Comparison of ENCODE assay signal across 10 cellular contexts in genomic region chr7:131039836-131040235, GRCh38.
DNase-seq lines count a peak whose midpoint lies in the region; ATAC-seq and TF ChIP-seq lines count a peak whose summit lies in the region.
"Had no signal": no experiment of that assay in that cellular context is flagged by ENCODE, and none has a peak within 500 bp of the region (broad histone marks: within the 10 kb centered on the region; RNA-seq: fewer than 3 reads in every experiment).

No MANE protein-coding gene starts in this region.

- H3K27ac Mint-ChIP-seq in CD4-positive, alpha-beta T cell: peak overlapping the region; percentile 19
- H3K27ac Mint-ChIP-seq: dendritic cell treated with granulocyte-macrophage colony-stimulating factor and Interleukin-4, amounts not matched to agents 40 ng/mL and 50 ng/mL, for 4 days had no signal

- peaks cover 66% of the 10 kb centered on the region for H3K36me3 Mint-ChIP-seq in CD4-positive, alpha-beta T cell (ENCODE audit: low read depth)

- H3K4me3 ChIP-seq in PC-9 (no peak overlapping the region), esophagus muscularis mucosa (no peak overlapping the region), prostate gland (no peak overlapping the region), H7 (ENCODE audit: insufficient read depth, low read depth, low read length) (no peak overlapping the region)

- H3K9me2 ChIP-seq in PC-9 (ENCODE audit: insufficient read depth): no peaks in the 10 kb centered on the region

- no TSS peak for BruUV-seq in PC-9 (replicated peaks; lab: Mats Ljungman, UMichigan)

- DNase-seq in CD4-positive, alpha-beta T cell: no peak
- no peak for DNase-seq in PC-9
- no peak for DNase-seq in esophagus muscularis mucosa (ENCODE audit: extremely low spot score)
- DNase-seq in prostate gland (ENCODE audit: low spot score): no peak
- DNase-seq in H7: no peak
- no peak for DNase-seq in stimulated activated CD4-positive, alpha-beta T cell treated with anti-CD3 and anti-CD28 coated beads, Interleukin-4, amount 100 ng/mL, for 4 hours
- DNase-seq in activated CD4-positive, CD25-positive, alpha-beta regulatory T cell (lab: John Stamatoyannopoulos, UW): no peak

- no peak for TF ChIP-seq EP300 in esophagus muscularis mucosa (IDR thresholded peaks at IDR 0.05)

- H3K27ac ChIP-seq in CD4-positive, alpha-beta T cell (ENCODE audit: low read depth, low read length): no peak overlapping the region
- H3K27ac ChIP-seq in PC-9: 0 out of 2 replicates have a peak overlapping the region, but pooled peaks have one; percentile 5
- peak overlapping the region; percentile 25 to 49 (median 35) for H3K27ac ChIP-seq in esophagus muscularis mucosa (replicated peaks in 1 of 4)
- H3K27ac ChIP-seq in prostate gland: peak overlapping the region; percentile 6 to 9

- H3K4me3 Mint-ChIP-seq in CD4-positive, alpha-beta T cell: peak overlapping the region; percentile 3

- H3K9me3 Mint-ChIP-seq in CD4-positive, alpha-beta T cell: no peaks in the 10 kb centered on the region
- H3K9me3 Mint-ChIP-seq: dendritic cell treated with granulocyte-macrophage colony-stimulating factor and Interleukin-4, amounts not matched to agents 40 ng/mL and 50 ng/mL, for 4 days had no signal

- H3K9me3 ChIP-seq in CD4-positive, alpha-beta T cell (ENCODE audit: control insufficient read depth, low read length): no peaks in the 10 kb centered on the region
- H3K9me3 ChIP-seq in PC-9 (ENCODE audit: insufficient read depth, low read depth) (no peaks in the 10 kb centered on the region), esophagus muscularis mucosa (no peaks in the 10 kb centered on the region), prostate gland (no peaks in the 10 kb centered on the region)
- H3K9me3 ChIP-seq: Caco-2 had no signal

- H2AFZ ChIP-seq in PC-9: no peak overlapping the region

- no peak for TF ChIP-seq CTCF in CD4-positive, alpha-beta T cell (IDR thresholded peaks at IDR 0.05)
- TF ChIP-seq CTCF in PC-9 (conservative IDR thresholded peaks at IDR 0.05) (no peak), esophagus muscularis mucosa (IDR thresholded peaks at IDR 0.05) (no peak), prostate gland (IDR thresholded peaks at IDR 0.05) (no peak)

- POLR2A ChIA-PET in CD4-positive, alpha-beta T cell (lab: Charles Lee): interaction anchor here (0.6 to 2.0 kb wide), 11 partner anchors 15 to 288 kb away, joined by 3 to 10 read pairs (median 4); partner anchors contain the start of gene MKLN1
- POLR2A ChIA-PET in PC-9 (lab: Charles Lee; ENCODE audit: unreplicated experiment): no interaction called here

- H3K4me1 Mint-ChIP-seq in CD4-positive, alpha-beta T cell (ENCODE audit: low read depth): peaks cover 80% of the 10 kb centered on the region

- H3K36me3 ChIP-seq in PC-9 (ENCODE audit: low read depth): peaks cover 7% of the 10 kb centered on the region
- peaks cover 0 to 5% (median 2%) of the 10 kb centered on the region in 4 donors for H3K36me3 ChIP-seq in esophagus muscularis mucosa
- H3K36me3 ChIP-seq in prostate gland: no peaks in the 10 kb centered on the region
- no peaks in the 10 kb centered on the region for H3K36me3 ChIP-seq in H7 (replicated peaks; ENCODE audit: control insufficient read depth, insufficient read depth, low read length)

- H3K79me2 ChIP-seq in PC-9 (ENCODE audit: low read depth): peaks cover 80% of the 10 kb centered on the region

- WGBS in esophagus muscularis mucosa: 65% methylated on average over 3 of the region's 3 CpGs
- 68% methylated on average over 3 of the region's 3 CpGs for WGBS in prostate gland

- H3K27me3 ChIP-seq in CD4-positive, alpha-beta T cell (ENCODE audit: control insufficient read depth, insufficient read depth, low read length): no peaks in the 10 kb centered on the region
- H3K27me3 ChIP-seq in PC-9 (ENCODE audit: insufficient read depth, low read depth) (no peaks in the 10 kb centered on the region), esophagus muscularis mucosa (no peaks in the 10 kb centered on the region), prostate gland (replicated peaks; ENCODE audit: insufficient read depth) (no peaks in the 10 kb centered on the region), H7 (ENCODE audit: control insufficient read depth, insufficient read depth, low read length) (no peaks in the 10 kb centered on the region)

- no peak for TF ChIP-seq POLR2A in esophagus muscularis mucosa (IDR thresholded peaks at IDR 0.05; ENCODE audit: low read depth)
- no peak for TF ChIP-seq POLR2A in prostate gland (IDR thresholded peaks at IDR 0.05)

- ATAC-seq in CD4-positive, alpha-beta T cell (ENCODE audit: poor library complexity): no peak
- no peak for ATAC-seq in GM18867 (IDR thresholded peaks at IDR 0.05; ENCODE audit: unreplicated experiment)

- intact Hi-C loops in CD4-positive, alpha-beta T cell (cut with DNase I, micrococcal nuclease): loop anchor here (1.0 to 10.0 kb wide), 5 partner anchors 13 to 143 kb away; no protein-coding TSS in a partner anchor
- intact Hi-C loops in PC-9 (cut with micrococcal nuclease; ENCODE audit: unreplicated experiment): loop anchor here (1.0 kb wide), 2 partner anchors 58 to 146 kb away; no protein-coding TSS in a partner anchor
- intact Hi-C loops in esophagus muscularis mucosa (cut with DNase I): loop anchor here (5.0 kb wide), 2 partner anchors 58 to 143 kb away; no protein-coding TSS in a partner anchor
- intact Hi-C loops in prostate gland (cut with DNase I): loop anchor here (5.0 kb wide), 2 partner anchors 38 to 143 kb away; no protein-coding TSS in a partner anchor

- peaks cover 62% of the 10 kb centered on the region for H4K20me1 ChIP-seq in PC-9 (ENCODE audit: insufficient read depth)

- peaks cover 50% of the 10 kb centered on the region; the same call in 1 of the 2 replicates for H3F3A ChIP-seq in PC-9 (ENCODE audit: insufficient read depth, low read depth)

- H3K4me1 ChIP-seq in PC-9 (replicated peaks; ENCODE audit: insufficient read depth) (no peaks in the 10 kb centered on the region; the same call in none of the 2 replicates), esophagus muscularis mucosa (peaks cover 29 to 80% (median 58%) of the 10 kb centered on the region in 4 donors), prostate gland (replicated peaks) (no peaks in the 10 kb centered on the region)
- H3K4me1 ChIP-seq: Caco-2 had no signal

- H3K4me2 ChIP-seq in PC-9: no peak overlapping the region

- CTCF ChIA-PET in CD4-positive, alpha-beta T cell (lab: Charles Lee): interaction anchor here (0.6 to 2.2 kb wide), 25 partner anchors 10 to 263 kb away, joined by 3 to 14 read pairs (median 4); no protein-coding TSS in a partner anchor
- CTCF ChIA-PET in PC-9 (lab: Charles Lee): interaction anchor here (0.6 to 1.7 kb wide), 6 partner anchors 23 to 164 kb away, joined by 3 to 12 read pairs (median 3); no protein-coding TSS in a partner anchor

- no peaks in the 10 kb centered on the region for H3K27me3 Mint-ChIP-seq in CD4-positive, alpha-beta T cell
- H3K27me3 Mint-ChIP-seq: dendritic cell treated with granulocyte-macrophage colony-stimulating factor and Interleukin-4, amounts not matched to agents 40 ng/mL and 50 ng/mL, for 4 days had no signal
